ENCODE assay signal across 10 cellular contexts in genomic region chr5:147170603-147171002, GRCh38.
DNase-seq lines count a peak whose midpoint lies in the region; ATAC-seq and TF ChIP-seq lines count a peak whose summit lies in the region.
"Had no signal": no experiment of that assay in that cellular context is flagged by ENCODE, and none has a peak within 500 bp of the region (broad histone marks: within the 10 kb centered on the region; RNA-seq: fewer than 3 reads in every experiment).

No MANE protein-coding gene starts in this region.

- DNase-seq in M059J (ENCODE audit: low read depth) (peak; percentile 54), NCI-H2171 (lab: John Stamatoyannopoulos, UW) (no peak), mesenteric fat pad (ENCODE audit: low spot score) (no peak), activated T-cell treated with anti-CD3 and anti-CD28 coated beads for 4 hours (no peak), C1 segment of cervical spinal cord (lab: John Stamatoyannopoulos, UW) (no peak)
- DNase-seq: activated naive CD4-positive, alpha-beta T cell treated with Interleukin-2 at 50 U/mL for 16 hours had no signal

- peaks cover 4% of the 10 kb centered on the region for H3K27me3 Mint-ChIP-seq in nephron (ENCODE audit: low read depth)

- TF ChIP-seq CTCF in nephron (IDR thresholded peaks at IDR 0.05; ENCODE audit: unreplicated experiment in 3 of 3), result no peak

- no peaks in the 10 kb centered on the region for H3K9me3 Mint-ChIP-seq in nephron

- ATAC-seq in GM19023 (IDR thresholded peaks at IDR 0.05; ENCODE audit: unreplicated experiment) (peak; percentile 59), HG02840 (IDR thresholded peaks at IDR 0.05; ENCODE audit: low FRiP score, unreplicated experiment) (peak; percentile 67)
- ATAC-seq: K562 had no signal

- H3K36me3 Mint-ChIP-seq in nephron (ENCODE audit: low read depth), result no peaks in the 10 kb centered on the region

- no peak overlapping the region for H3K4me3 Mint-ChIP-seq in nephron

- H3K4me1 Mint-ChIP-seq in nephron, result peaks cover 24% of the 10 kb centered on the region

- H3K27ac Mint-ChIP-seq in nephron, result peak overlapping the region; percentile 13 to 65 (median 18)
